1 cellular context compared by ENCODE assay signal in the genomic region with DNA sequence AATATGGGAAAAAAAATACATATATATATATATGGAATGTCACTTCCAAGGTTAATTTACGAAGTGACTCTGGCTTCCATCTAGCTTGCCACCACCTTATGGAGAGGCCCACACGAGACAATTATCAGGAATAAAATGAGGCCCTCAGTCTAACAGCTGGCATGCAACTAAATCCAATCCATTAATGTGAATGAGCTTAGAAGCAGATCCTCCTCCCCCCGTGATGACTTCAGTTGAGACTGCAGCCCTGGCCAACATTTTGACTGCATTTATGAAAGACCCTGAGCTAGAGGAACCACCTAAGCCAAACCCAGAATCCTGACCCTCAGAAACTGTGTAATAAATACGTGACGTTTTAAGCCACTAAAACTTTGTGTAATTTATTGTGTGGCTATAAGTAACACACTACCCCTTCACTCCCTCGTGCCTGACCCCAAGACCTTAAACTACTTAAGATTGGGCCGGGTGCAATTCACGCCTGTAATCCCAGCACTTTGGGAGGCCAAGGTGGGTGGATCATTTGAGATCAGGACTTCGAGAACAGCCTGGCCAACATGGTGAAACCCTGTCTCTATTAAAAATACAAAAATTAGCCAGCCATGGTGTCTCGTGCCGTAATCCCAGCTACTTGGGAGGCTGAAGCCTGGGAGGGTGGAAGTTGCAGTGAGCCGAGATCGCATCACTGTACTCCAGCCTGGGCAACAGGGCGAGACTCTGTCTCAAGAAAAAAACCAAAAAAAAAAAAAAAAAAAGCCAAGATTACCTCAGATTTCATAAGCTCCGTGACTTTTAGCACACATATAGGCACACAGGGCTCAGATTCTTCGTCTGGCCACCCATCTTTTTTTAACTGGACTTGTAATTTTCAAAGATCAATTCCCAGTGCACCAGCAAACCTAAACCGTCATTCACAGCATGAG.
TF ChIP-seq lines count a peak whose summit lies in the region.

No MANE protein-coding gene starts in this region.

TF ChIP-seq in HEK293, 187 proteins besides CTCF, POLR2A, EP300 and RAD21 (continued from another document and continues in another):
- peak; percentile 13; the same call in 1 of the 2 replicates for TF ChIP-seq PRDM10 (tag by site-specific recombination; IDR thresholded peaks at IDR 0.05)
- TF ChIP-seq ZNF112 (tag by site-specific recombination; IDR thresholded peaks at IDR 0.05): no peak
- no peak for TF ChIP-seq ZNF239 (tag by site-specific recombination; IDR thresholded peaks at IDR 0.05)
- no peak for TF ChIP-seq ZNF24 (tag by site-specific recombination; IDR thresholded peaks at IDR 0.05)
- no peak for TF ChIP-seq ZNF558 (tag by site-specific recombination; IDR thresholded peaks at IDR 0.05)
- TF ChIP-seq ZNF10 (tag by site-specific recombination; IDR thresholded peaks at IDR 0.05): no peak
- no peak for TF ChIP-seq SETDB1 (IDR thresholded peaks at IDR 0.05; ENCODE audit: insufficient read length, low read length)
- TF ChIP-seq ZNF664 (tag by site-specific recombination; IDR thresholded peaks at IDR 0.05): no peak; the same call in 1 of the 2 replicates
- TF ChIP-seq ZSCAN30 (tag by site-specific recombination; IDR thresholded peaks at IDR 0.05): peak; percentile 68; the same call in 1 of the 2 replicates
- TF ChIP-seq ZNF302 (tag by site-specific recombination; IDR thresholded peaks at IDR 0.05; ENCODE audit: low read depth): no peak
- TF ChIP-seq, protein P1, sequence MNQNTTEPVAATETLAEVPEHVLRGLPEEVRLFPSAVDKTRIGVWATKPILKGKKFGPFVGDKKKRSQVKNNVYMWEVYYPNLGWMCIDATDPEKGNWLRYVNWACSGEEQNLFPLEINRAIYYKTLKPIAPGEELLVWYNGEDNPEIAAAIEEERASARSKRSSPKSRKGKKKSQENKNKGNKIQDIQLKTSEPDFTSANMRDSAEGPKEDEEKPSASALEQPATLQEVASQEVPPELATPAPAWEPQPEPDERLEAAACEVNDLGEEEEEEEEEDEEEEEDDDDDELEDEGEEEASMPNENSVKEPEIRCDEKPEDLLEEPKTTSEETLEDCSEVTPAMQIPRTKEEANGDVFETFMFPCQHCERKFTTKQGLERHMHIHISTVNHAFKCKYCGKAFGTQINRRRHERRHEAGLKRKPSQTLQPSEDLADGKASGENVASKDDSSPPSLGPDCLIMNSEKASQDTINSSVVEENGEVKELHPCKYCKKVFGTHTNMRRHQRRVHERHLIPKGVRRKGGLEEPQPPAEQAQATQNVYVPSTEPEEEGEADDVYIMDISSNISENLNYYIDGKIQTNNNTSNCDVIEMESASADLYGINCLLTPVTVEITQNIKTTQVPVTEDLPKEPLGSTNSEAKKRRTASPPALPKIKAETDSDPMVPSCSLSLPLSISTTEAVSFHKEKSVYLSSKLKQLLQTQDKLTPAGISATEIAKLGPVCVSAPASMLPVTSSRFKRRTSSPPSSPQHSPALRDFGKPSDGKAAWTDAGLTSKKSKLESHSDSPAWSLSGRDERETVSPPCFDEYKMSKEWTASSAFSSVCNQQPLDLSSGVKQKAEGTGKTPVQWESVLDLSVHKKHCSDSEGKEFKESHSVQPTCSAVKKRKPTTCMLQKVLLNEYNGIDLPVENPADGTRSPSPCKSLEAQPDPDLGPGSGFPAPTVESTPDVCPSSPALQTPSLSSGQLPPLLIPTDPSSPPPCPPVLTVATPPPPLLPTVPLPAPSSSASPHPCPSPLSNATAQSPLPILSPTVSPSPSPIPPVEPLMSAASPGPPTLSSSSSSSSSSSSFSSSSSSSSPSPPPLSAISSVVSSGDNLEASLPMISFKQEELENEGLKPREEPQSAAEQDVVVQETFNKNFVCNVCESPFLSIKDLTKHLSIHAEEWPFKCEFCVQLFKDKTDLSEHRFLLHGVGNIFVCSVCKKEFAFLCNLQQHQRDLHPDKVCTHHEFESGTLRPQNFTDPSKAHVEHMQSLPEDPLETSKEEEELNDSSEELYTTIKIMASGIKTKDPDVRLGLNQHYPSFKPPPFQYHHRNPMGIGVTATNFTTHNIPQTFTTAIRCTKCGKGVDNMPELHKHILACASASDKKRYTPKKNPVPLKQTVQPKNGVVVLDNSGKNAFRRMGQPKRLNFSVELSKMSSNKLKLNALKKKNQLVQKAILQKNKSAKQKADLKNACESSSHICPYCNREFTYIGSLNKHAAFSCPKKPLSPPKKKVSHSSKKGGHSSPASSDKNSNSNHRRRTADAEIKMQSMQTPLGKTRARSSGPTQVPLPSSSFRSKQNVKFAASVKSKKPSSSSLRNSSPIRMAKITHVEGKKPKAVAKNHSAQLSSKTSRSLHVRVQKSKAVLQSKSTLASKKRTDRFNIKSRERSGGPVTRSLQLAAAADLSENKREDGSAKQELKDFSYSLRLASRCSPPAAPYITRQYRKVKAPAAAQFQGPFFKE (tag by site-specific recombination; IDR thresholded peaks at IDR 0.05; ENCODE audit: borderline replicate concordance): no peak
- no peak for TF ChIP-seq ZNF654 (tag by site-specific recombination; IDR thresholded peaks at IDR 0.05; ENCODE audit: low read depth)
- TF ChIP-seq, protein P2, sequence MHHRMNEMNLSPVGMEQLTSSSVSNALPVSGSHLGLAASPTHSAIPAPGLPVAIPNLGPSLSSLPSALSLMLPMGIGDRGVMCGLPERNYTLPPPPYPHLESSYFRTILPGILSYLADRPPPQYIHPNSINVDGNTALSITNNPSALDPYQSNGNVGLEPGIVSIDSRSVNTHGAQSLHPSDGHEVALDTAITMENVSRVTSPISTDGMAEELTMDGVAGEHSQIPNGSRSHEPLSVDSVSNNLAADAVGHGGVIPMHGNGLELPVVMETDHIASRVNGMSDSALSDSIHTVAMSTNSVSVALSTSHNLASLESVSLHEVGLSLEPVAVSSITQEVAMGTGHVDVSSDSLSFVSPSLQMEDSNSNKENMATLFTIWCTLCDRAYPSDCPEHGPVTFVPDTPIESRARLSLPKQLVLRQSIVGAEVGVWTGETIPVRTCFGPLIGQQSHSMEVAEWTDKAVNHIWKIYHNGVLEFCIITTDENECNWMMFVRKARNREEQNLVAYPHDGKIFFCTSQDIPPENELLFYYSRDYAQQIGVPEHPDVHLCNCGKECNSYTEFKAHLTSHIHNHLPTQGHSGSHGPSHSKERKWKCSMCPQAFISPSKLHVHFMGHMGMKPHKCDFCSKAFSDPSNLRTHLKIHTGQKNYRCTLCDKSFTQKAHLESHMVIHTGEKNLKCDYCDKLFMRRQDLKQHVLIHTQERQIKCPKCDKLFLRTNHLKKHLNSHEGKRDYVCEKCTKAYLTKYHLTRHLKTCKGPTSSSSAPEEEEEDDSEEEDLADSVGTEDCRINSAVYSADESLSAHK (tag by site-specific recombination; IDR thresholded peaks at IDR 0.05): no peak
- TF ChIP-seq ZNF146 (tag by site-specific recombination; IDR thresholded peaks at IDR 0.05): no peak
- TF ChIP-seq ZNF513 (tag by site-specific recombination; IDR thresholded peaks at IDR 0.05): no peak
- 0 out of 2 replicates have a peak, but pooled peaks have one; percentile 27 for TF ChIP-seq ZNF692 (tag by site-specific recombination; IDR thresholded peaks at IDR 0.05)
- no peak for TF ChIP-seq ZNF223 (tag by site-specific recombination; IDR thresholded peaks at IDR 0.05)
- no peak for TF ChIP-seq SP7 (tag by site-specific recombination; IDR thresholded peaks at IDR 0.05)
- TF ChIP-seq ZNF549 (tag by site-specific recombination; IDR thresholded peaks at IDR 0.05): no peak
- peak; percentile 88 for TF ChIP-seq ZBTB44 (tag by site-specific recombination; IDR thresholded peaks at IDR 0.05)
- TF ChIP-seq ZNF488 (tag by site-specific recombination; IDR thresholded peaks at IDR 0.05): no peak
- TF ChIP-seq ZNF274 (IDR thresholded peaks at IDR 0.05; ENCODE audit: low read length): no peak
- TF ChIP-seq ZNF274 (tag by site-specific recombination; IDR thresholded peaks at IDR 0.05; ENCODE audit: borderline replicate concordance): no peak
- no peak for TF ChIP-seq ZNF843 (tag by site-specific recombination; IDR thresholded peaks at IDR 0.05)
- TF ChIP-seq GLI2 (tag by site-specific recombination; IDR thresholded peaks at IDR 0.05; ENCODE audit: borderline replicate concordance, low read depth): no peak
- TF ChIP-seq ZNF501 (tag by site-specific recombination; IDR thresholded peaks at IDR 0.05): no peak
- TF ChIP-seq ZNF621 (tag by site-specific recombination; IDR thresholded peaks at IDR 0.05): no peak
- TF ChIP-seq ZBTB10 (tag by site-specific recombination; IDR thresholded peaks at IDR 0.05): no peak
- no peak for TF ChIP-seq ZNF266 (tag by site-specific recombination; IDR thresholded peaks at IDR 0.05; ENCODE audit: low read depth)
- TF ChIP-seq ZNF19 (tag by site-specific recombination; IDR thresholded peaks at IDR 0.05; ENCODE audit: low read depth): no peak
- TF ChIP-seq ZNF571 (tag by site-specific recombination; IDR thresholded peaks at IDR 0.05): no peak
- TF ChIP-seq KLF16 (tag by site-specific recombination; IDR thresholded peaks at IDR 0.05): no peak
- no peak for TF ChIP-seq ZNF776 (tag by site-specific recombination; IDR thresholded peaks at IDR 0.05; ENCODE audit: borderline replicate concordance)
